ENCODE assay signal across 1 cellular context in the genomic region with DNA sequence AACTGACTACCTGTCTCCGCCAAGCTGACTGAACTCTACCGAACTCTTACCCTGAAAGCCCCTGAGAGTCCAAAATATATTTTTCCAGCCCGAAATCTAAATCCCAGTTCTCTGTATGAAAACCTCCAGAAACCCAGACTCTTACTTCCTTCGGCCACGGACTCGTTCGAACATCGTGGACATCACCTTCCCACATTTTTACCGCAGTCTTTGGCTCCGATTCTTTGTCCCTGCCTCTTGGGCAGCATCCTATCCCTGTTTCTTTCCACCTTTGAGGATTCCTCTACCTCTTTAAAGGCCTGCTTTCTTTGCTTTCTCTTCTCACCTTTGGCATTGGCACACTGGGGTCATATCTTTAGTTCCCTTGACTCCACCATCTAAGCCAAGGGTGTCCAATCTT.
TF ChIP-seq lines count a peak whose summit lies in the region.

No MANE protein-coding gene starts in this region.

TF ChIP-seq in GM23338, 12 proteins besides CTCF, POLR2A, EP300 and RAD21 (continued from another document):
- TF ChIP-seq, protein P1, sequence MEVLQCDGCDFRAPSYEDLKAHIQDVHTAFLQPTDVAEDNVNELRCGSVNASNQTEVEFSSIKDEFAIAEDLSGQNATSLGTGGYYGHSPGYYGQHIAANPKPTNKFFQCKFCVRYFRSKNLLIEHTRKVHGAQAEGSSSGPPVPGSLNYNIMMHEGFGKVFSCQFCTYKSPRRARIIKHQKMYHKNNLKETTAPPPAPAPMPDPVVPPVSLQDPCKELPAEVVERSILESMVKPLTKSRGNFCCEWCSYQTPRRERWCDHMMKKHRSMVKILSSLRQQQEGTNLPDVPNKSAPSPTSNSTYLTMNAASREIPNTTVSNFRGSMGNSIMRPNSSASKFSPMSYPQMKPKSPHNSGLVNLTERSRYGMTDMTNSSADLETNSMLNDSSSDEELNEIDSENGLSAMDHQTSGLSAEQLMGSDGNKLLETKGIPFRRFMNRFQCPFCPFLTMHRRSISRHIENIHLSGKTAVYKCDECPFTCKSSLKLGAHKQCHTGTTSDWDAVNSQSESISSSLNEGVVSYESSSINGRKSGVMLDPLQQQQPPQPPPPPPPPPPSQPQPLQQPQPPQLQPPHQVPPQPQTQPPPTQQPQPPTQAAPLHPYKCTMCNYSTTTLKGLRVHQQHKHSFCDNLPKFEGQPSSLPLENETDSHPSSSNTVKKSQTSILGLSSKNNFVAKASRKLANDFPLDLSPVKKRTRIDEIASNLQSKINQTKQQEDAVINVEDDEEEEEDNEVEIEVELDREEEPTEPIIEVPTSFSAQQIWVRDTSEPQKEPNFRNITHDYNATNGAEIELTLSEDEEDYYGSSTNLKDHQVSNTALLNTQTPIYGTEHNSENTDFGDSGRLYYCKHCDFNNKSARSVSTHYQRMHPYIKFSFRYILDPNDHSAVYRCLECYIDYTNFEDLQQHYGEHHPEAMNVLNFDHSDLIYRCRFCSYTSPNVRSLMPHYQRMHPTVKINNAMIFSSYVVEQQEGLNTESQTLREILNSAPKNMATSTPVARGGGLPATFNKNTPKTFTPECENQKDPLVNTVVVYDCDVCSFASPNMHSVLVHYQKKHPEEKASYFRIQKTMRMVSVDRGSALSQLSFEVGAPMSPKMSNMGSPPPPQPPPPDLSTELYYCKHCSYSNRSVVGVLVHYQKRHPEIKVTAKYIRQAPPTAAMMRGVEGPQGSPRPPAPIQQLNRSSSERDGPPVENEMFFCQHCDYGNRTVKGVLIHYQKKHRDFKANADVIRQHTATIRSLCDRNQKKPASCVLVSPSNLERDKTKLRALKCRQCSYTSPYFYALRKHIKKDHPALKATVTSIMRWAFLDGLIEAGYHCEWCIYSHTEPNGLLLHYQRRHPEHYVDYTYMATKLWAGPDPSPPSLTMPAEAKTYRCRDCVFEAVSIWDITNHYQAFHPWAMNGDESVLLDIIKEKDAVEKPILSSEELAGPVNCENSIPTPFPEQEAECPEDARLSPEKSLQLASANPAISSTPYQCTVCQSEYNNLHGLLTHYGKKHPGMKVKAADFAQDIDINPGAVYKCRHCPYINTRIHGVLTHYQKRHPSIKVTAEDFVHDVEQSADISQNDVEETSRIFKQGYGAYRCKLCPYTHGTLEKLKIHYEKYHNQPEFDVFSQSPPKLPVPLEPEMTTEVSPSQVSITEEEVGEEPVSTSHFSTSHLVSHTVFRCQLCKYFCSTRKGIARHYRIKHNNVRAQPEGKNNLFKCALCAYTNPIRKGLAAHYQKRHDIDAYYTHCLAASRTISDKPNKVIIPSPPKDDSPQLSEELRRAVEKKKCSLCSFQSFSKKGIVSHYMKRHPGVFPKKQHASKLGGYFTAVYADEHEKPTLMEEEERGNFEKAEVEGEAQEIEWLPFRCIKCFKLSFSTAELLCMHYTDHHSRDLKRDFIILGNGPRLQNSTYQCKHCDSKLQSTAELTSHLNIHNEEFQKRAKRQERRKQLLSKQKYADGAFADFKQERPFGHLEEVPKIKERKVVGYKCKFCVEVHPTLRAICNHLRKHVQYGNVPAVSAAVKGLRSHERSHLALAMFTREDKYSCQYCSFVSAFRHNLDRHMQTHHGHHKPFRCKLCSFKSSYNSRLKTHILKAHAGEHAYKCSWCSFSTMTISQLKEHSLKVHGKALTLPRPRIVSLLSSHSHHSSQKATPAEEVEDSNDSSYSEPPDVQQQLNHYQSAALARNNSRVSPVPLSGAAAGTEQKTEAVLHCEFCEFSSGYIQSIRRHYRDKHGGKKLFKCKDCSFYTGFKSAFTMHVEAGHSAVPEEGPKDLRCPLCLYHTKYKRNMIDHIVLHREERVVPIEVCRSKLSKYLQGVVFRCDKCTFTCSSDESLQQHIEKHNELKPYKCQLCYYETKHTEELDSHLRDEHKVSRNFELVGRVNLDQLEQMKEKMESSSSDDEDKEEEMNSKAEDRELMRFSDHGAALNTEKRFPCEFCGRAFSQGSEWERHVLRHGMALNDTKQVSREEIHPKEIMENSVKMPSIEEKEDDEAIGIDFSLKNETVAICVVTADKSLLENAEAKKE (CRISPR knock-in tag; IDR thresholded peaks at IDR 0.05), result no peak
- TF ChIP-seq ZNF114 (CRISPR knock-in tag; IDR thresholded peaks at IDR 0.05), result no peak
- no peak for TF ChIP-seq EZH2 (IDR thresholded peaks at IDR 0.05; ENCODE audit: low read depth, unreplicated experiment)
- TF ChIP-seq EZH2phosphoT487 (IDR thresholded peaks at IDR 0.05; ENCODE audit: unreplicated experiment), result no peak
